1 cellular context compared by ENCODE assay signal in genomic region chr3:112136959-112137693, GRCh38.
A peak's percentile ranks its signal among the peaks of the same experiment; 100 is the strongest.
TF ChIP-seq lines count a peak whose summit lies in the region.

No MANE protein-coding gene starts in this region.

TF ChIP-seq in GM12878, 131 proteins besides CTCF, POLR2A, EP300 and RAD21 (continued from another document):
- TF ChIP-seq MTA2 (IDR thresholded peaks at IDR 0.05; ENCODE audit: low read depth), result 0 out of 2 replicates have a peak, but pooled peaks have one; percentile 24
- TF ChIP-seq JUNB (IDR thresholded peaks at IDR 0.05), result peak; percentile 43; the same call in 1 of the 2 replicates
- TF ChIP-seq EZH2 (IDR thresholded peaks at IDR 0.05; ENCODE audit: borderline replicate concordance, control insufficient read depth, low read depth, low read length), result no peak
- peak; percentile 37; the same call in 1 of the 2 replicates for TF ChIP-seq GATAD2B (conservative IDR thresholded peaks at IDR 0.05; ENCODE audit: low read depth)
- TF ChIP-seq, protein P1, sequence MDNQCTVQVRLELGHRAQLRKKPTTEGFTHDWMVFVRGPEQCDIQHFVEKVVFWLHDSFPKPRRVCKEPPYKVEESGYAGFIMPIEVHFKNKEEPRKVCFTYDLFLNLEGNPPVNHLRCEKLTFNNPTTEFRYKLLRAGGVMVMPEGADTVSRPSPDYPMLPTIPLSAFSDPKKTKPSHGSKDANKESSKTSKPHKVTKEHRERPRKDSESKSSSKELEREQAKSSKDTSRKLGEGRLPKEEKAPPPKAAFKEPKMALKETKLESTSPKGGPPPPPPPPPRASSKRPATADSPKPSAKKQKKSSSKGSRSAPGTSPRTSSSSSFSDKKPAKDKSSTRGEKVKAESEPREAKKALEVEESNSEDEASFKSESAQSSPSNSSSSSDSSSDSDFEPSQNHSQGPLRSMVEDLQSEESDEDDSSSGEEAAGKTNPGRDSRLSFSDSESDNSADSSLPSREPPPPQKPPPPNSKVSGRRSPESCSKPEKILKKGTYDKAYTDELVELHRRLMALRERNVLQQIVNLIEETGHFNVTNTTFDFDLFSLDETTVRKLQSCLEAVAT (IDR thresholded peaks at IDR 0.05), result peak; percentile 67; the same call in 1 of the 2 replicates
- TF ChIP-seq ZNF207 (IDR thresholded peaks at IDR 0.05; ENCODE audit: borderline replicate concordance), result no peak
- 0 out of 2 replicates have a peak, but pooled peaks have one; percentile 40 for TF ChIP-seq STAT1 (conservative IDR thresholded peaks at IDR 0.05)
- TF ChIP-seq SKIL (IDR thresholded peaks at IDR 0.05; ENCODE audit: low read depth, poor library complexity, severe bottlenecking), result peak; percentile 59
- TF ChIP-seq HDAC2 (IDR thresholded peaks at IDR 0.05), result no peak
- no peak for TF ChIP-seq CBFB (IDR thresholded peaks at IDR 0.05; ENCODE audit: low read depth)
- TF ChIP-seq NBN (IDR thresholded peaks at IDR 0.05), result peak; percentile 57; the same call in 1 of the 2 replicates
- TF ChIP-seq KDM1A (IDR thresholded peaks at IDR 0.05; ENCODE audit: borderline replicate concordance), result no peak
- TF ChIP-seq DPF2 (IDR thresholded peaks at IDR 0.05), result peak; percentile 22; the same call in 1 of the 2 replicates
- TF ChIP-seq, protein P2, sequence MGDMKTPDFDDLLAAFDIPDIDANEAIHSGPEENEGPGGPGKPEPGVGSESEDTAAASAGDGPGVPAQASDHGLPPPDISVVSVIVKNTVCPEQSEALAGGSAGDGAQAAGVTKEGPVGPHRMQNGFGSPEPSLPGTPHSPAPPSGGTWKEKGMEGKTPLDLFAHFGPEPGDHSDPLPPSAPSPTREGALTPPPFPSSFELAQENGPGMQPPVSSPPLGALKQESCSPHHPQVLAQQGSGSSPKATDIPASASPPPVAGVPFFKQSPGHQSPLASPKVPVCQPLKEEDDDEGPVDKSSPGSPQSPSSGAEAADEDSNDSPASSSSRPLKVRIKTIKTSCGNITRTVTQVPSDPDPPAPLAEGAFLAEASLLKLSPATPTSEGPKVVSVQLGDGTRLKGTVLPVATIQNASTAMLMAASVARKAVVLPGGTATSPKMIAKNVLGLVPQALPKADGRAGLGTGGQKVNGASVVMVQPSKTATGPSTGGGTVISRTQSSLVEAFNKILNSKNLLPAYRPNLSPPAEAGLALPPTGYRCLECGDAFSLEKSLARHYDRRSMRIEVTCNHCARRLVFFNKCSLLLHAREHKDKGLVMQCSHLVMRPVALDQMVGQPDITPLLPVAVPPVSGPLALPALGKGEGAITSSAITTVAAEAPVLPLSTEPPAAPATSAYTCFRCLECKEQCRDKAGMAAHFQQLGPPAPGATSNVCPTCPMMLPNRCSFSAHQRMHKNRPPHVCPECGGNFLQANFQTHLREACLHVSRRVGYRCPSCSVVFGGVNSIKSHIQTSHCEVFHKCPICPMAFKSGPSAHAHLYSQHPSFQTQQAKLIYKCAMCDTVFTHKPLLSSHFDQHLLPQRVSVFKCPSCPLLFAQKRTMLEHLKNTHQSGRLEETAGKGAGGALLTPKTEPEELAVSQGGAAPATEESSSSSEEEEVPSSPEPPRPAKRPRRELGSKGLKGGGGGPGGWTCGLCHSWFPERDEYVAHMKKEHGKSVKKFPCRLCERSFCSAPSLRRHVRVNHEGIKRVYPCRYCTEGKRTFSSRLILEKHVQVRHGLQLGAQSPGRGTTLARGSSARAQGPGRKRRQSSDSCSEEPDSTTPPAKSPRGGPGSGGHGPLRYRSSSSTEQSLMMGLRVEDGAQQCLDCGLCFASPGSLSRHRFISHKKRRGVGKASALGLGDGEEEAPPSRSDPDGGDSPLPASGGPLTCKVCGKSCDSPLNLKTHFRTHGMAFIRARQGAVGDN (IDR thresholded peaks at IDR 0.05), result peak; percentile 61
- TF ChIP-seq ZNF622 (IDR thresholded peaks at IDR 0.05), result no peak
- peak; percentile 83; the same call in 1 of the 2 replicates for TF ChIP-seq ZBED1 (IDR thresholded peaks at IDR 0.05; ENCODE audit: borderline replicate concordance)
- no peak for TF ChIP-seq CHD4 (IDR thresholded peaks at IDR 0.05)
- TF ChIP-seq MXI1 (IDR thresholded peaks at IDR 0.05; ENCODE audit: low read depth, low read length), result peak; percentile 69; the same call in 1 of the 2 replicates
- peak; percentile 74 for TF ChIP-seq PBX3 (IDR thresholded peaks at IDR 0.05; ENCODE audit: insufficient replicate concordance, low read depth, low read length)
- peak; percentile 59 for TF ChIP-seq CUX1 (IDR thresholded peaks at IDR 0.05; ENCODE audit: insufficient replicate concordance, low read depth, low read length)
- TF ChIP-seq TCF12 (IDR thresholded peaks at IDR 0.05; ENCODE audit: low read depth, low read length), result no peak
- peak; percentile 87 for TF ChIP-seq SMAD5 (IDR thresholded peaks at IDR 0.05; ENCODE audit: low read depth)
- peak; percentile 90 for TF ChIP-seq MEF2A (IDR thresholded peaks at IDR 0.05; ENCODE audit: insufficient read depth, low read depth, low read length)
- TF ChIP-seq BCL3 (IDR thresholded peaks at IDR 0.05; ENCODE audit: borderline replicate concordance, insufficient read depth, low read depth, low read length, poor library complexity, severe bottlenecking), result no peak
- TF ChIP-seq SIN3A (IDR thresholded peaks at IDR 0.05; ENCODE audit: low read depth, low read length), result no peak
- TF ChIP-seq, protein P3, sequence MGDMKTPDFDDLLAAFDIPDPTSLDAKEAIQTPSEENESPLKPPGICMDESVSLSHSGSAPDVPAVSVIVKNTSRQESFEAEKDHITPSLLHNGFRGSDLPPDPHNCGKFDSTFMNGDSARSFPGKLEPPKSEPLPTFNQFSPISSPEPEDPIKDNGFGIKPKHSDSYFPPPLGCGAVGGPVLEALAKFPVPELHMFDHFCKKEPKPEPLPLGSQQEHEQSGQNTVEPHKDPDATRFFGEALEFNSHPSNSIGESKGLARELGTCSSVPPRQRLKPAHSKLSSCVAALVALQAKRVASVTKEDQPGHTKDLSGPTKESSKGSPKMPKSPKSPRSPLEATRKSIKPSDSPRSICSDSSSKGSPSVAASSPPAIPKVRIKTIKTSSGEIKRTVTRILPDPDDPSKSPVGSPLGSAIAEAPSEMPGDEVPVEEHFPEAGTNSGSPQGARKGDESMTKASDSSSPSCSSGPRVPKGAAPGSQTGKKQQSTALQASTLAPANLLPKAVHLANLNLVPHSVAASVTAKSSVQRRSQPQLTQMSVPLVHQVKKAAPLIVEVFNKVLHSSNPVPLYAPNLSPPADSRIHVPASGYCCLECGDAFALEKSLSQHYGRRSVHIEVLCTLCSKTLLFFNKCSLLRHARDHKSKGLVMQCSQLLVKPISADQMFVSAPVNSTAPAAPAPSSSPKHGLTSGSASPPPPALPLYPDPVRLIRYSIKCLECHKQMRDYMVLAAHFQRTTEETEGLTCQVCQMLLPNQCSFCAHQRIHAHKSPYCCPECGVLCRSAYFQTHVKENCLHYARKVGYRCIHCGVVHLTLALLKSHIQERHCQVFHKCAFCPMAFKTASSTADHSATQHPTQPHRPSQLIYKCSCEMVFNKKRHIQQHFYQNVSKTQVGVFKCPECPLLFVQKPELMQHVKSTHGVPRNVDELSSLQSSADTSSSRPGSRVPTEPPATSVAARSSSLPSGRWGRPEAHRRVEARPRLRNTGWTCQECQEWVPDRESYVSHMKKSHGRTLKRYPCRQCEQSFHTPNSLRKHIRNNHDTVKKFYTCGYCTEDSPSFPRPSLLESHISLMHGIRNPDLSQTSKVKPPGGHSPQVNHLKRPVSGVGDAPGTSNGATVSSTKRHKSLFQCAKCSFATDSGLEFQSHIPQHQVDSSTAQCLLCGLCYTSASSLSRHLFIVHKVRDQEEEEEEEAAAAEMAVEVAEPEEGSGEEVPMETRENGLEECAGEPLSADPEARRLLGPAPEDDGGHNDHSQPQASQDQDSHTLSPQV (IDR thresholded peaks at IDR 0.05), result 0 out of 2 replicates have a peak, but pooled peaks have one; percentile 55
- TF ChIP-seq, protein P4, sequence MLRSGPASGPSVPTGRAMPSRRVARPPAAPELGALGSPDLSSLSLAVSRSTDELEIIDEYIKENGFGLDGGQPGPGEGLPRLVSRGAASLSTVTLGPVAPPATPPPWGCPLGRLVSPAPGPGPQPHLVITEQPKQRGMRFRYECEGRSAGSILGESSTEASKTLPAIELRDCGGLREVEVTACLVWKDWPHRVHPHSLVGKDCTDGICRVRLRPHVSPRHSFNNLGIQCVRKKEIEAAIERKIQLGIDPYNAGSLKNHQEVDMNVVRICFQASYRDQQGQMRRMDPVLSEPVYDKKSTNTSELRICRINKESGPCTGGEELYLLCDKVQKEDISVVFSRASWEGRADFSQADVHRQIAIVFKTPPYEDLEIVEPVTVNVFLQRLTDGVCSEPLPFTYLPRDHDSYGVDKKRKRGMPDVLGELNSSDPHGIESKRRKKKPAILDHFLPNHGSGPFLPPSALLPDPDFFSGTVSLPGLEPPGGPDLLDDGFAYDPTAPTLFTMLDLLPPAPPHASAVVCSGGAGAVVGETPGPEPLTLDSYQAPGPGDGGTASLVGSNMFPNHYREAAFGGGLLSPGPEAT (IDR thresholded peaks at IDR 0.05; ENCODE audit: low read depth), result 0 out of 2 replicates have a peak, but pooled peaks have one; percentile 44
- peak; percentile 92 for TF ChIP-seq PKNOX1 (IDR thresholded peaks at IDR 0.05)
- peak; percentile 62; the same call in 1 of the 2 replicates for TF ChIP-seq EED (IDR thresholded peaks at IDR 0.05; ENCODE audit: low read depth)
- peak; percentile 82 for TF ChIP-seq POLR2AphosphoS5 (IDR thresholded peaks at IDR 0.05; ENCODE audit: low read length)
- peak; percentile 48 to 66; a peak in 3 of 4 replicates for TF ChIP-seq IKZF2 (IDR thresholded peaks at IDR 0.05)
- TF ChIP-seq IKZF1 (conservative IDR thresholded peaks at IDR 0.05), result peak; percentile 50
- TF ChIP-seq SIX5 (IDR thresholded peaks at IDR 0.05; ENCODE audit: low read depth, low read length, severe bottlenecking), result no peak
TF ChIP-seq in GM12878: peak in this region for 25.
